In the genomic region with DNA sequence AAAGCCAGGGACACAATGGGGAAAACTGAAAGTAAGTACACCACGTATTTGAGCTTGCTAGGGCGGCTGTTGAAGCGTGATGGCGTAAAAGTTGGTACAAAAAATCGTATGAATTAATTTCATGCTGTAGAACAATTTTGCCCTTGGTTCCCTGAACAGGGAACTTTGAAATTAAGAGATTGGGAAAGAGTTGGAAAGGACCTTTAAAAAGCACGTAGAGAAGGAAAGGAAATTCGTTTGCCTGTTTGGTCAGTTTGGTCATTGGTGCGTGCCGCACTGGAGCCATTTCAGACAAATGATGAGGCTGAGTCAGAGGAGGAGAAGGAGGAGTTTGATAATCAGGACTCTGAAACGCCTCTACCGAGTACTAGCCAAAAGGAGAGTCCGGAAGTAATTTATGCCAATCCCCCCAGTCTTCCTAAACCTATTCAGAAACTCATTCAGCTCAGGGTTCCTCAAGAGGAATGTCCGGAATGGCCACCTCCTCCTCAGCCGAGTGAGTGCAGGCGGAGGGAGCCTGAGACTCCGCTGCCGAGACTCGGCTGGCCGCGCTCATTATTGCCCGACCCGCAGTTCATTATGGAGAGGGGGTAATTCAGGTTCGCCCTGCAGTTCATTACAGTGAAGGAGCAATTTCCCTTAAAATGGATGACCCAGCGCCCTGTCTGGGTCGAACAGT, we compare ENCODE assay signal across 8 cellular contexts. TPM values are rescaled to one million over a fixed set of nuclear protein-coding genes. Genes with fewer than 3 reads are reported as not detected.
A peak's percentile ranks its signal among the peaks of the same experiment; 100 is the strongest.
DNase-seq lines count a peak whose midpoint lies in the region; ATAC-seq and TF ChIP-seq lines count a peak whose summit lies in the region.

No MANE protein-coding gene starts in this region.

- TF ChIP-seq CTCF in RWPE2 (IDR thresholded peaks at IDR 0.05; ENCODE audit: poor library complexity, severe bottlenecking): no peak

- intact Hi-C loops in left ventricle myocardium superior (cut with micrococcal nuclease): no loop called here

- H3K27me3 ChIP-seq in RWPE2 (ENCODE audit: insufficient read depth, poor library complexity, severe bottlenecking): no peaks in the 10 kb centered on the region

- no peaks in the 10 kb centered on the region for H3K36me3 ChIP-seq in RWPE2 (ENCODE audit: low read depth)

- H3K9me3 ChIP-seq in RWPE2 (ENCODE audit: severe bottlenecking): no peaks in the 10 kb centered on the region

- H3K4me3 ChIP-seq in RWPE2 (ENCODE audit: severe bottlenecking): peak overlapping the region; percentile 54

- peak overlapping the region; percentile 79 for H3K27ac ChIP-seq in RWPE2 (ENCODE audit: poor library complexity, severe bottlenecking)

- DNase-seq in DMS114 treated with DMSO at 0.1 percent for 48 hours (lab: John Stamatoyannopoulos, UW; ENCODE audit: unreplicated experiment) (peak; percentile 63), RWPE2 (ENCODE audit: low spot score) (no peak), amniotic epithelial cell (ENCODE audit: low read depth) (peak; percentile 55), left ventricle myocardium superior (peak; percentile 58), renal cortical epithelial cell (ENCODE audit: low read depth) (peak; percentile 80), NCI-H1694 treated with DMSO at 0.1 percent for 48 hours (lab: John Stamatoyannopoulos, UW) (no peak)

- peak; percentile 73 for ATAC-seq in GM19467 (IDR thresholded peaks at IDR 0.05; ENCODE audit: unreplicated experiment)
- ATAC-seq in HG03565 (IDR thresholded peaks at IDR 0.05; ENCODE audit: unreplicated experiment): peak; percentile 63
- peak; percentile 87 for ATAC-seq in RWPE2 (ENCODE audit: low read depth)
- peak; percentile 94 for ATAC-seq in left ventricle myocardium superior

- no peaks in the 10 kb centered on the region for H3K4me1 ChIP-seq in RWPE2 (ENCODE audit: insufficient read depth, poor library complexity, severe bottlenecking)

RNA-seq across cellular contexts. Expression of gene PRSS16, which starts 59.2 kb away (rescaled TPM):
- not detected for total RNA-seq in left ventricle myocardium superior
- total RNA-seq in renal cortical epithelial cell: 2.6 and 3.4 TPM in 2 replicates

Comparison
In these comparisons a context has a peak if more than half of its experiments do, and no peak if none do; other contexts are left out.
1. DNase-seq: peak in DMS114 treated with DMSO at 0.1 percent for 48 hours (single experiment), amniotic epithelial cell (single experiment), left ventricle myocardium superior (single experiment) and renal cortical epithelial cell (single experiment); none in RWPE2 (single experiment) and NCI-H1694 treated with DMSO at 0.1 percent for 48 hours (single experiment).
2. Peak in every context shown above with its lines, with median percentiles within 50 percentile points of each other: ATAC-seq.